1 cellular context compared by ENCODE assay signal in the genomic region with DNA sequence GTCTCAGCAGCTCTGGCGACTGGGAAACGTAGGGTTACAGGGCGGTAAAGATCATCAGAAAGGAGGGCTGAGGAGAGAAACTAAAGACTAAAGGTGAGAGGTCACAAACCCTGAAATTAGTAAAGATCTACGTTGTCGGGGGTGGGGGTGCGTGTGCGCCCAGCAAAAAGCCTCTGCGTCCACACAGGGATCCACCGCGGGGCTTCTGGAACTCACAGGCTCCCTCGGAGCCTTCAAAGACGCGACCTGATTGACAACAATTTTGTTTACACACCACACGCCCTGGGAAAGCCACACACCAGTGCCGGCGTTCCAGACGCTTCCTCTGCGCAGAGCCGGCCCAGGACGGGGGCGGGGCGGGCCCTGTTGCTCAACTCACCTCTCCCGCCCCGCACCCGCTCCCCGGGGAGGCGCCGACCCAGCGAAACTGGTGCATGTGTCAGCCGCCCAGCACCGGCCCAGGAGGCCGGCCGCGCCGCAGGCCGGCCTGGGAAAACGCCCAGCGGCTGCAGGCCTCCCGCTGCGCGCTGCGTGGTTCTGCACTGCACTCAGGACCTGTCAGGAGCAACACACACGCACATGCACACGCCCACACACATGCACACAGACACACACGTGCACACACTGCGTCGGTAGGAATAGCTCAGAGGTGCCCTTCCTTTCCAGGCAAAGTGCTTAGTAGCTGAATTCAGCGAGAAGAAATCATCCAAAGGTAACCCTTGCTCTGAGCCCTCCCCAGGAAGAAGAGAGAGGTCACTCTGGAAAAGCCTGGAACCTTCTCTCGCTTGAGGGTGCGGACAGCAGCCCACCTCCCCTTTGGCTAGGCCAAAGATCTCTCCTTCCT.
TF ChIP-seq lines count a peak whose summit lies in the region.

No MANE protein-coding gene starts in this region.

TF ChIP-seq in GM12878, 131 proteins besides CTCF, POLR2A, EP300 and RAD21 (continues in another document):
- TF ChIP-seq, protein P1, sequence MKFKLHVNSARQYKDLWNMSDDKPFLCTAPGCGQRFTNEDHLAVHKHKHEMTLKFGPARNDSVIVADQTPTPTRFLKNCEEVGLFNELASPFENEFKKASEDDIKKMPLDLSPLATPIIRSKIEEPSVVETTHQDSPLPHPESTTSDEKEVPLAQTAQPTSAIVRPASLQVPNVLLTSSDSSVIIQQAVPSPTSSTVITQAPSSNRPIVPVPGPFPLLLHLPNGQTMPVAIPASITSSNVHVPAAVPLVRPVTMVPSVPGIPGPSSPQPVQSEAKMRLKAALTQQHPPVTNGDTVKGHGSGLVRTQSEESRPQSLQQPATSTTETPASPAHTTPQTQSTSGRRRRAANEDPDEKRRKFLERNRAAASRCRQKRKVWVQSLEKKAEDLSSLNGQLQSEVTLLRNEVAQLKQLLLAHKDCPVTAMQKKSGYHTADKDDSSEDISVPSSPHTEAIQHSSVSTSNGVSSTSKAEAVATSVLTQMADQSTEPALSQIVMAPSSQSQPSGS (IDR thresholded peaks at IDR 0.05; ENCODE audit: low read length), result peak; percentile 12; the same call in 1 of the 2 replicates
- peak; percentile 58 for TF ChIP-seq POLR2AphosphoS5 (IDR thresholded peaks at IDR 0.05; ENCODE audit: low read length)
- TF ChIP-seq SIX5 (IDR thresholded peaks at IDR 0.05; ENCODE audit: low read depth, low read length, severe bottlenecking), result no peak
- 0 out of 2 replicates have a peak, but pooled peaks have one; percentile 10 for TF ChIP-seq STAT3 (IDR thresholded peaks at IDR 0.05; ENCODE audit: low read depth, low read length)
- TF ChIP-seq SIN3A (IDR thresholded peaks at IDR 0.05; ENCODE audit: low read depth, low read length), result peak; percentile 43; the same call in 1 of the 2 replicates
- TF ChIP-seq, protein P2, sequence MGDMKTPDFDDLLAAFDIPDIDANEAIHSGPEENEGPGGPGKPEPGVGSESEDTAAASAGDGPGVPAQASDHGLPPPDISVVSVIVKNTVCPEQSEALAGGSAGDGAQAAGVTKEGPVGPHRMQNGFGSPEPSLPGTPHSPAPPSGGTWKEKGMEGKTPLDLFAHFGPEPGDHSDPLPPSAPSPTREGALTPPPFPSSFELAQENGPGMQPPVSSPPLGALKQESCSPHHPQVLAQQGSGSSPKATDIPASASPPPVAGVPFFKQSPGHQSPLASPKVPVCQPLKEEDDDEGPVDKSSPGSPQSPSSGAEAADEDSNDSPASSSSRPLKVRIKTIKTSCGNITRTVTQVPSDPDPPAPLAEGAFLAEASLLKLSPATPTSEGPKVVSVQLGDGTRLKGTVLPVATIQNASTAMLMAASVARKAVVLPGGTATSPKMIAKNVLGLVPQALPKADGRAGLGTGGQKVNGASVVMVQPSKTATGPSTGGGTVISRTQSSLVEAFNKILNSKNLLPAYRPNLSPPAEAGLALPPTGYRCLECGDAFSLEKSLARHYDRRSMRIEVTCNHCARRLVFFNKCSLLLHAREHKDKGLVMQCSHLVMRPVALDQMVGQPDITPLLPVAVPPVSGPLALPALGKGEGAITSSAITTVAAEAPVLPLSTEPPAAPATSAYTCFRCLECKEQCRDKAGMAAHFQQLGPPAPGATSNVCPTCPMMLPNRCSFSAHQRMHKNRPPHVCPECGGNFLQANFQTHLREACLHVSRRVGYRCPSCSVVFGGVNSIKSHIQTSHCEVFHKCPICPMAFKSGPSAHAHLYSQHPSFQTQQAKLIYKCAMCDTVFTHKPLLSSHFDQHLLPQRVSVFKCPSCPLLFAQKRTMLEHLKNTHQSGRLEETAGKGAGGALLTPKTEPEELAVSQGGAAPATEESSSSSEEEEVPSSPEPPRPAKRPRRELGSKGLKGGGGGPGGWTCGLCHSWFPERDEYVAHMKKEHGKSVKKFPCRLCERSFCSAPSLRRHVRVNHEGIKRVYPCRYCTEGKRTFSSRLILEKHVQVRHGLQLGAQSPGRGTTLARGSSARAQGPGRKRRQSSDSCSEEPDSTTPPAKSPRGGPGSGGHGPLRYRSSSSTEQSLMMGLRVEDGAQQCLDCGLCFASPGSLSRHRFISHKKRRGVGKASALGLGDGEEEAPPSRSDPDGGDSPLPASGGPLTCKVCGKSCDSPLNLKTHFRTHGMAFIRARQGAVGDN (IDR thresholded peaks at IDR 0.05), result peak; percentile 88
- TF ChIP-seq CREB1 (IDR thresholded peaks at IDR 0.05; ENCODE audit: low read depth), result peak; percentile 19; the same call in 1 of the 2 replicates
- TF ChIP-seq, protein P3, sequence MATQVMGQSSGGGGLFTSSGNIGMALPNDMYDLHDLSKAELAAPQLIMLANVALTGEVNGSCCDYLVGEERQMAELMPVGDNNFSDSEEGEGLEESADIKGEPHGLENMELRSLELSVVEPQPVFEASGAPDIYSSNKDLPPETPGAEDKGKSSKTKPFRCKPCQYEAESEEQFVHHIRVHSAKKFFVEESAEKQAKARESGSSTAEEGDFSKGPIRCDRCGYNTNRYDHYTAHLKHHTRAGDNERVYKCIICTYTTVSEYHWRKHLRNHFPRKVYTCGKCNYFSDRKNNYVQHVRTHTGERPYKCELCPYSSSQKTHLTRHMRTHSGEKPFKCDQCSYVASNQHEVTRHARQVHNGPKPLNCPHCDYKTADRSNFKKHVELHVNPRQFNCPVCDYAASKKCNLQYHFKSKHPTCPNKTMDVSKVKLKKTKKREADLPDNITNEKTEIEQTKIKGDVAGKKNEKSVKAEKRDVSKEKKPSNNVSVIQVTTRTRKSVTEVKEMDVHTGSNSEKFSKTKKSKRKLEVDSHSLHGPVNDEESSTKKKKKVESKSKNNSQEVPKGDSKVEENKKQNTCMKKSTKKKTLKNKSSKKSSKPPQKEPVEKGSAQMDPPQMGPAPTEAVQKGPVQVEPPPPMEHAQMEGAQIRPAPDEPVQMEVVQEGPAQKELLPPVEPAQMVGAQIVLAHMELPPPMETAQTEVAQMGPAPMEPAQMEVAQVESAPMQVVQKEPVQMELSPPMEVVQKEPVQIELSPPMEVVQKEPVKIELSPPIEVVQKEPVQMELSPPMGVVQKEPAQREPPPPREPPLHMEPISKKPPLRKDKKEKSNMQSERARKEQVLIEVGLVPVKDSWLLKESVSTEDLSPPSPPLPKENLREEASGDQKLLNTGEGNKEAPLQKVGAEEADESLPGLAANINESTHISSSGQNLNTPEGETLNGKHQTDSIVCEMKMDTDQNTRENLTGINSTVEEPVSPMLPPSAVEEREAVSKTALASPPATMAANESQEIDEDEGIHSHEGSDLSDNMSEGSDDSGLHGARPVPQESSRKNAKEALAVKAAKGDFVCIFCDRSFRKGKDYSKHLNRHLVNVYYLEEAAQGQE (IDR thresholded peaks at IDR 0.05; ENCODE audit: low read depth, low read length), result no peak
- TF ChIP-seq TCF7 (IDR thresholded peaks at IDR 0.05; ENCODE audit: borderline replicate concordance), result no peak
- peak; percentile 86 for TF ChIP-seq CHD2 (IDR thresholded peaks at IDR 0.05; ENCODE audit: borderline replicate concordance, low read depth, low read length)
- 0 out of 2 replicates have a peak, but pooled peaks have one; percentile 24 for TF ChIP-seq MEF2A (IDR thresholded peaks at IDR 0.05; ENCODE audit: insufficient read depth, low read depth, low read length)
- TF ChIP-seq ZNF207 (IDR thresholded peaks at IDR 0.05; ENCODE audit: borderline replicate concordance), result peak; percentile 20; the same call in 1 of the 2 replicates
- peak; percentile 19; the same call in 1 of the 2 replicates for TF ChIP-seq SPI1 (IDR thresholded peaks at IDR 0.05; ENCODE audit: borderline replicate concordance, insufficient read depth, low read depth, low read length)
- TF ChIP-seq KAT2A (conservative IDR thresholded peaks at IDR 0.05; ENCODE audit: control insufficient read depth, low read depth, low read length), result no peak
- peak; percentile 52; the same call in 1 of the 2 replicates for TF ChIP-seq YY1 (IDR thresholded peaks at IDR 0.05; ENCODE audit: low read depth, low read length)
- TF ChIP-seq MEF2B (IDR thresholded peaks at IDR 0.05; ENCODE audit: partially characterized antibody, poor library complexity, severe bottlenecking), result peak; percentile 97
- no peak for TF ChIP-seq WRNIP1 (IDR thresholded peaks at IDR 0.05; ENCODE audit: borderline replicate concordance, low read depth, low read length)
- peak; percentile 98 for TF ChIP-seq NR2F1 (conservative IDR thresholded peaks at IDR 0.05)
- TF ChIP-seq, protein P4, sequence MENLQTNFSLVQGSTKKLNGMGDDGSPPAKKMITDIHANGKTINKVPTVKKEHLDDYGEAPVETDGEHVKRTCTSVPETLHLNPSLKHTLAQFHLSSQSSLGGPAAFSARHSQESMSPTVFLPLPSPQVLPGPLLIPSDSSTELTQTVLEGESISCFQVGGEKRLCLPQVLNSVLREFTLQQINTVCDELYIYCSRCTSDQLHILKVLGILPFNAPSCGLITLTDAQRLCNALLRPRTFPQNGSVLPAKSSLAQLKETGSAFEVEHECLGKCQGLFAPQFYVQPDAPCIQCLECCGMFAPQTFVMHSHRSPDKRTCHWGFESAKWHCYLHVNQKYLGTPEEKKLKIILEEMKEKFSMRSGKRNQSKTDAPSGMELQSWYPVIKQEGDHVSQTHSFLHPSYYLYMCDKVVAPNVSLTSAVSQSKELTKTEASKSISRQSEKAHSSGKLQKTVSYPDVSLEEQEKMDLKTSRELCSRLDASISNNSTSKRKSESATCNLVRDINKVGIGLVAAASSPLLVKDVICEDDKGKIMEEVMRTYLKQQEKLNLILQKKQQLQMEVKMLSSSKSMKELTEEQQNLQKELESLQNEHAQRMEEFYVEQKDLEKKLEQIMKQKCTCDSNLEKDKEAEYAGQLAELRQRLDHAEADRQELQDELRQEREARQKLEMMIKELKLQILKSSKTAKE (IDR thresholded peaks at IDR 0.05; ENCODE audit: low read depth, poor library complexity, severe bottlenecking), result peak; percentile 56
- TF ChIP-seq SMC3 (IDR thresholded peaks at IDR 0.05; ENCODE audit: borderline replicate concordance, low read length), result peak; percentile 3; the same call in 1 of the 2 replicates
- TF ChIP-seq, protein P5, sequence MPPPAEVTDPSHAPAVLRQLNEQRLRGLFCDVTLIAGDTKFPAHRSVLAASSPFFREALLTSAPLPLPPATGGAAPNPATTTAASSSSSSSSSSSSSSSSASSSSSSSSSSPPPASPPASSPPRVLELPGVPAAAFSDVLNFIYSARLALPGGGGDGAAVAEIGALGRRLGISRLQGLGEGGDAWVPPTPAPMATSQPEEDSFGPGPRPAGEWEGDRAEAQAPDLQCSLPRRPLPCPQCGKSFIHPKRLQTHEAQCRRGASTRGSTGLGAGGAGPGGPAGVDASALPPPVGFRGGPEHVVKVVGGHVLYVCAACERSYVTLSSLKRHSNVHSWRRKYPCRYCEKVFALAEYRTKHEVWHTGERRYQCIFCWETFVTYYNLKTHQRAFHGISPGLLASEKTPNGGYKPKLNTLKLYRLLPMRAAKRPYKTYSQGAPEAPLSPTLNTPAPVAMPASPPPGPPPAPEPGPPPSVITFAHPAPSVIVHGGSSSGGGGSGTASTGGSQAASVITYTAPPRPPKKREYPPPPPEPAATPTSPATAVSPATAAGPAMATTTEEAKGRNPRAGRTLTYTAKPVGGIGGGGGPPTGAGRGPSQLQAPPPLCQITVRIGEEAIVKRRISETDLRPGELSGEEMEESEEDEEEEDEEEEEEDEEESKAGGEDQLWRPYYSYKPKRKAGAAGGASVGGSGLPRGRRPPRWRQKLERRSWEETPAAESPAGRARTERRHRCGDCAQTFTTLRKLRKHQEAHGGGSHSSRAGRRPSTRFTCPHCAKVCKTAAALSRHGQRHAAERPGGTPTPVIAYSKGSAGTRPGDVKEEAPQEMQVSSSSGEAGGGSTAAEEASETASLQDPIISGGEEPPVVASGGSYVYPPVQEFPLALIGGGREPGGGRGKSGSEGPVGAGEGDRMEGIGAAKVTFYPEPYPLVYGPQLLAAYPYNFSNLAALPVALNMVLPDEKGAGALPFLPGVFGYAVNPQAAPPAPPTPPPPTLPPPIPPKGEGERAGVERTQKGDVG (CRISPR knock-in tag; IDR thresholded peaks at IDR 0.05), result no peak
- peak; percentile 80 for TF ChIP-seq SMARCA5 (IDR thresholded peaks at IDR 0.05)
- peak; percentile 97 for TF ChIP-seq GATAD2B (conservative IDR thresholded peaks at IDR 0.05; ENCODE audit: low read depth)
- peak; percentile 80 for TF ChIP-seq LARP7 (IDR thresholded peaks at IDR 0.05)
- TF ChIP-seq, protein P6, sequence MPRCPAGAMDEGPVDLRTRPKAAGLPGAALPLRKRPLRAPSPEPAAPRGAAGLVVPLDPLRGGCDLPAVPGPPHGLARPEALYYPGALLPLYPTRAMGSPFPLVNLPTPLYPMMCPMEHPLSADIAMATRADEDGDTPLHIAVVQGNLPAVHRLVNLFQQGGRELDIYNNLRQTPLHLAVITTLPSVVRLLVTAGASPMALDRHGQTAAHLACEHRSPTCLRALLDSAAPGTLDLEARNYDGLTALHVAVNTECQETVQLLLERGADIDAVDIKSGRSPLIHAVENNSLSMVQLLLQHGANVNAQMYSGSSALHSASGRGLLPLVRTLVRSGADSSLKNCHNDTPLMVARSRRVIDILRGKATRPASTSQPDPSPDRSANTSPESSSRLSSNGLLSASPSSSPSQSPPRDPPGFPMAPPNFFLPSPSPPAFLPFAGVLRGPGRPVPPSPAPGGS (IDR thresholded peaks at IDR 0.05; ENCODE audit: borderline replicate concordance, insufficient read depth, low read depth, low read length, poor library complexity, severe bottlenecking), result peak; percentile 94
- TF ChIP-seq SMAD5 (IDR thresholded peaks at IDR 0.05; ENCODE audit: low read depth), result 0 out of 2 replicates have a peak, but pooled peaks have one; percentile 24
- TF ChIP-seq POLR2AphosphoS2 (IDR thresholded peaks at IDR 0.05; ENCODE audit: low read depth, low read length), result 0 out of 2 replicates have a peak, but pooled peaks have one; percentile 25
- 0 out of 2 replicates have a peak, but pooled peaks have one; percentile 72 for TF ChIP-seq STAT1 (conservative IDR thresholded peaks at IDR 0.05)
- TF ChIP-seq, protein P7, sequence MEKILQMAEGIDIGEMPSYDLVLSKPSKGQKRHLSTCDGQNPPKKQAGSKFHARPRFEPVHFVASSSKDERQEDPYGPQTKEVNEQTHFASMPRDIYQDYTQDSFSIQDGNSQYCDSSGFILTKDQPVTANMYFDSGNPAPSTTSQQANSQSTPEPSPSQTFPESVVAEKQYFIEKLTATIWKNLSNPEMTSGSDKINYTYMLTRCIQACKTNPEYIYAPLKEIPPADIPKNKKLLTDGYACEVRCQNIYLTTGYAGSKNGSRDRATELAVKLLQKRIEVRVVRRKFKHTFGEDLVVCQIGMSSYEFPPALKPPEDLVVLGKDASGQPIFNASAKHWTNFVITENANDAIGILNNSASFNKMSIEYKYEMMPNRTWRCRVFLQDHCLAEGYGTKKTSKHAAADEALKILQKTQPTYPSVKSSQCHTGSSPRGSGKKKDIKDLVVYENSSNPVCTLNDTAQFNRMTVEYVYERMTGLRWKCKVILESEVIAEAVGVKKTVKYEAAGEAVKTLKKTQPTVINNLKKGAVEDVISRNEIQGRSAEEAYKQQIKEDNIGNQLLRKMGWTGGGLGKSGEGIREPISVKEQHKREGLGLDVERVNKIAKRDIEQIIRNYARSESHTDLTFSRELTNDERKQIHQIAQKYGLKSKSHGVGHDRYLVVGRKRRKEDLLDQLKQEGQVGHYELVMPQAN (conservative IDR thresholded peaks at IDR 0.05), result peak; percentile 45; the same call in 1 of the 2 replicates
- peak in 1 of 2 experiments; percentile 25; a peak in 2 of 4 replicates for TF ChIP-seq ETV6 (conservative IDR thresholded peaks at IDR 0.05 in 1 of 2, IDR thresholded peaks at IDR 0.05 in 1 of 2; ENCODE audit: borderline replicate concordance in 1 of 2, low read depth in 1 of 2)
- peak; percentile 41; the same call in 1 of the 2 replicates for TF ChIP-seq BACH1 (IDR thresholded peaks at IDR 0.05; ENCODE audit: borderline replicate concordance)
- TF ChIP-seq MTA2 (IDR thresholded peaks at IDR 0.05; ENCODE audit: low read depth), result peak; percentile 40; the same call in 1 of the 2 replicates
- TF ChIP-seq IRF4 (IDR thresholded peaks at IDR 0.05; ENCODE audit: low read depth, low read length), result 0 out of 2 replicates have a peak, but pooled peaks have one; percentile 5
- TF ChIP-seq MYB (IDR thresholded peaks at IDR 0.05; ENCODE audit: borderline replicate concordance, low read depth, low read length), result no peak
- peak; percentile 70 for TF ChIP-seq MXI1 (IDR thresholded peaks at IDR 0.05; ENCODE audit: low read depth, low read length)
